ENCODE assay signal across 18 cellular contexts in genomic region chr4:80189956-80190671, GRCh38. TPM values are rescaled to one million over a fixed set of nuclear protein-coding genes. Genes with fewer than 3 reads are reported as not detected.
DNase-seq lines count a peak whose midpoint lies in the region; ATAC-seq and TF ChIP-seq lines count a peak whose summit lies in the region.
"Had no signal": no experiment of that assay in that cellular context is flagged by ENCODE, and none has a peak within 500 bp of the region (broad histone marks: within the 10 kb centered on the region; RNA-seq: fewer than 3 reads in every experiment).

No MANE protein-coding gene starts in this region.

- H3K4me2 ChIP-seq in smooth muscle cell: peak overlapping the region; percentile 68

- WGBS in smooth muscle cell (ENCODE audit: low lambda C conversion rate): 7% methylated on average over 34 of the region's 36 CpGs

- H3K36me3 ChIP-seq in iPS-20b (ENCODE audit: insufficient read depth, low read depth, low read length) (no peaks in the 10 kb centered on the region), smooth muscle cell (ENCODE audit: low read depth) (no peaks in the 10 kb centered on the region)
- H3K36me3 ChIP-seq: colonic mucosa had no signal

- peaks cover 7% of the 10 kb centered on the region; the same call in 1 of the 2 replicates for H3K9me3 ChIP-seq in iPS-20b (ENCODE audit: insufficient read depth, low read depth, low read length)
- H3K9me3 ChIP-seq in smooth muscle cell (replicated peaks; ENCODE audit: low read depth): no peaks in the 10 kb centered on the region
- H3K9me3 ChIP-seq: colonic mucosa had no signal

- no peaks in the 10 kb centered on the region for H3F3A ChIP-seq in smooth muscle cell (ENCODE audit: low read depth)

- no peak for TF ChIP-seq CTCF in smooth muscle cell (IDR thresholded peaks at IDR 0.05; ENCODE audit: borderline replicate concordance, insufficient read depth, poor library complexity, severe bottlenecking)

- H3K4me3 ChIP-seq in iPS-20b (ENCODE audit: low read length): peak overlapping the region; percentile 38; the same call in 1 of the 2 replicates
- no peak overlapping the region for H3K4me3 ChIP-seq in smooth muscle cell
- H3K4me3 ChIP-seq: colonic mucosa had no signal

- H3K4me1 ChIP-seq in iPS-20b (ENCODE audit: insufficient read depth, low read length) (peaks cover 2% of the 10 kb centered on the region; the same call in 1 of the 2 replicates), smooth muscle cell (ENCODE audit: low read depth) (peaks cover 7% of the 10 kb centered on the region)
- H3K4me1 ChIP-seq: colonic mucosa had no signal

- no peak for ATAC-seq in HG03460 (IDR thresholded peaks at IDR 0.05; ENCODE audit: unreplicated experiment)
- ATAC-seq: activated naive CD8-positive, alpha-beta T cell treated with anti-CD3 and anti-CD28 coated beads, Interleukin-2, amount 50 U/mL, for 24 hours; activated T-cell treated with anti-CD3 and anti-CD28 coated beads, Interleukin-2, amount 50 U/mL, for 4 hours; HepG2 had no signal

- H4K20me1 ChIP-seq in smooth muscle cell (ENCODE audit: low read depth): no peaks in the 10 kb centered on the region

- peaks cover 100% of the 10 kb centered on the region for H3K27me3 ChIP-seq in iPS-20b (ENCODE audit: insufficient read depth, low read length)
- peaks cover 95% of the 10 kb centered on the region for H3K27me3 ChIP-seq in smooth muscle cell (ENCODE audit: low read depth)

- no peak overlapping the region for H3K9ac ChIP-seq in iPS-20b (ENCODE audit: low read depth, low read length)
- H3K9ac ChIP-seq in smooth muscle cell (ENCODE audit: low read depth): no peak overlapping the region

- DNase-seq in DMS 273 (lab: John Stamatoyannopoulos, UW; ENCODE audit: unreplicated experiment): peak; percentile 64
- no peak for DNase-seq in DMS 273 treated with DMSO at 0.1 percent for 48 hours (lab: John Stamatoyannopoulos, UW)
- DNase-seq in cerebellar cortex (ENCODE audit: low spot score): peak; percentile 43
- no peak for DNase-seq in smooth muscle cell (lab: John Stamatoyannopoulos, UW; ENCODE audit: unreplicated experiment)
- DNase-seq in UCSD-AML1 (lab: John Stamatoyannopoulos, UW; ENCODE audit: unreplicated experiment): no peak
- no peak for DNase-seq in DMS79 (lab: John Stamatoyannopoulos, UW)
- DNase-seq: activated CD4-positive, alpha-beta T cell treated with anti-CD3 and anti-CD28 coated beads, Interleukin-2, amount 10 ng/mL, durations not matched to agents 7 days and 5 days; activated naive CD8-positive, alpha-beta T cell treated with anti-CD3 and anti-CD28 coated beads, Interleukin-2, amount 50 U/mL, for 24 hours; activated T-cell treated with anti-CD3 and anti-CD28 coated beads, Interleukin-2, amount 50 U/mL, for 4 hours; CD4-positive, alpha-beta memory T cell; colonic mucosa; GDM1; immature natural killer cell; trophoblast cell had no signal

- H2AFZ ChIP-seq in smooth muscle cell (ENCODE audit: low read depth): no peak overlapping the region

- no peaks in the 10 kb centered on the region for H3K79me2 ChIP-seq in smooth muscle cell (ENCODE audit: low read depth)

- no peak overlapping the region for H3K27ac ChIP-seq in iPS-20b (ENCODE audit: low read length)
- no peak overlapping the region for H3K27ac ChIP-seq in smooth muscle cell (ENCODE audit: low read depth)
- H3K27ac ChIP-seq: 22Rv1, colonic mucosa had no signal

RNA-seq across cellular contexts. Expression of gene PRDM8, which starts 7.2 kb away (rescaled TPM):
- total RNA-seq in smooth muscle cell: 0.09 and 0.36 TPM in 2 replicates
- 0.15 and 0.25 TPM in 2 replicates for polyA plus RNA-seq in smooth muscle cell
- total RNA-seq: HepG2 had no signal

Comparison
In these comparisons a context has a peak if more than half of its experiments do, and no peak if none do; other contexts are left out.
1. DNase-seq: peak in DMS 273 (single experiment) and cerebellar cortex (single experiment); none in DMS 273 treated with DMSO at 0.1 percent for 48 hours (single experiment), smooth muscle cell (single experiment), UCSD-AML1 (single experiment) and DMS79 (single experiment).